Comparison of ENCODE assay signal across 15 cellular contexts in genomic region chr2:239155806-239156480, GRCh38.
A peak's percentile ranks its signal among the peaks of the same experiment; 100 is the strongest.
DNase-seq lines count a peak whose midpoint lies in the region; ATAC-seq and TF ChIP-seq lines count a peak whose summit lies in the region.
"Had no signal": no experiment of that assay in that cellular context is flagged by ENCODE, and none has a peak within 500 bp of the region (broad histone marks: within the 10 kb centered on the region; RNA-seq: fewer than 3 reads in every experiment).

No MANE protein-coding gene starts in this region.

- TF ChIP-seq POLR2A in tibial nerve (IDR thresholded peaks at IDR 0.05) = no peak

- peak; percentile 45 for DNase-seq in activated effector memory CD4-positive, alpha-beta T cell treated with anti-CD3 and anti-CD28 coated beads, Interleukin-2, amount 50 U/mL, for 16 hours
- no peak for DNase-seq in activated effector memory CD4-positive, alpha-beta T cell treated with Interleukin-2 at 50 U/mL for 16 hours
- DNase-seq in coronary artery (ENCODE audit: low spot score) (peak; percentile 46), mucosa of descending colon (peak in 2 of 3 donors; percentile 10 to 25), tibial nerve (ENCODE audit: low spot score in 2 of 2) (no peak), foreskin fibroblast (no peak), SIG-M5 treated with dmso at 0.1 percent for 504 hours (lab: John Stamatoyannopoulos, UW; ENCODE audit: unreplicated experiment) (no peak)
- DNase-seq: effector CD8-positive, alpha-beta T cell; NCI-H1105 treated with DMSO at 0.1 percent for 48 hours; NCI-H510A; stimulated activated CD4-positive, alpha-beta T cell treated with anti-CD3 and anti-CD28 coated beads, Interleukin-12 subunit alpha, Interleukin-12 subunit beta, amount 100 ng/mL, for 4 hours had no signal

- intact Hi-C loops in mucosa of descending colon (cut with DNase I, micrococcal nuclease) = no loop called here

- TF ChIP-seq CTCF in coronary artery (IDR thresholded peaks at IDR 0.05) (no peak), mucosa of descending colon (IDR thresholded peaks at IDR 0.05) (no peak), tibial nerve (IDR thresholded peaks at IDR 0.05) (no peak), foreskin fibroblast (IDR thresholded peaks at IDR 0.05; ENCODE audit: low read depth, low read length) (no peak)

- 73 to 80% methylated on average over 12 of the region's 12 CpGs for WGBS in tibial nerve, 2 donors

- H3K4me1 ChIP-seq in mucosa of descending colon (ENCODE audit: low read depth) (peaks cover 4% of the 10 kb centered on the region), tibial nerve (peaks cover 0 to 59% (median 3%) of the 10 kb centered on the region in 4 donors)

- H3K4me3 ChIP-seq in coronary artery = no peak overlapping the region
- H3K4me3 ChIP-seq in mucosa of descending colon = no peak overlapping the region
- no peak overlapping the region for H3K4me3 ChIP-seq in tibial nerve
- no peak overlapping the region for H3K4me3 ChIP-seq in foreskin fibroblast (ENCODE audit: low read depth in 1 of 2, low read length in 2 of 2)
- H3K4me3 ChIP-seq: cardiac muscle cell, neural progenitor cell had no signal

- no peak overlapping the region for H3K27ac ChIP-seq in coronary artery
- H3K27ac ChIP-seq in tibial nerve = peak overlapping the region; percentile 25 to 92 (median 50)
- H3K27ac ChIP-seq: cardiac muscle cell, neural progenitor cell had no signal

- H3K9me3 ChIP-seq in mucosa of descending colon (no peaks in the 10 kb centered on the region), tibial nerve (no peaks in the 10 kb centered on the region)
- H3K9me3 ChIP-seq: SK-N-SH had no signal

- H3K36me3 ChIP-seq in mucosa of descending colon (ENCODE audit: low read depth) (no peaks in the 10 kb centered on the region), tibial nerve (peaks cover 0 to 53% (median 0%) of the 10 kb centered on the region in 3 donors)
- H3K36me3 ChIP-seq: cardiac muscle cell, neural progenitor cell had no signal

- H3K27me3 ChIP-seq in tibial nerve = no peaks in the 10 kb centered on the region
- H3K27me3 ChIP-seq: cardiac muscle cell, neural progenitor cell had no signal

- no peak for TF ChIP-seq EP300 in tibial nerve (IDR thresholded peaks at IDR 0.05)

- ATAC-seq in mucosa of descending colon (no peak), GM18502 (IDR thresholded peaks at IDR 0.05; ENCODE audit: poor library complexity, unreplicated experiment) (no peak)

Comparison
In these comparisons a context has a peak if more than half of its experiments do, and no peak if none do; other contexts are left out.
1. DNase-seq: peak in activated effector memory CD4-positive, alpha-beta T cell treated with anti-CD3 and anti-CD28 coated beads, Interleukin-2, amount 50 U/mL, for 16 hours (single experiment), coronary artery (single experiment) and mucosa of descending colon (2 of 3); none in activated effector memory CD4-positive, alpha-beta T cell treated with Interleukin-2 at 50 U/mL for 16 hours (single experiment), tibial nerve (0 of 2), foreskin fibroblast (0 of 2) and SIG-M5 treated with dmso at 0.1 percent for 504 hours (single experiment).
2. H3K27ac ChIP-seq: peak in tibial nerve (4 of 4); none in coronary artery (0 of 2).